16 cellular contexts compared by ENCODE assay signal in genomic region chr5:137700282-137700680, GRCh38. TPM values are rescaled to one million over a fixed set of nuclear protein-coding genes. Genes with fewer than 3 reads are reported as not detected.
DNase-seq lines count a peak whose midpoint lies in the region; ATAC-seq and TF ChIP-seq lines count a peak whose summit lies in the region.
"Had no signal": no experiment of that assay in that cellular context is flagged by ENCODE, and none has a peak within 500 bp of the region (broad histone marks: within the 10 kb centered on the region; RNA-seq: fewer than 3 reads in every experiment).

No MANE protein-coding gene starts in this region.

- no peak overlapping the region for H3K27ac Mint-ChIP-seq in endodermal cell
- peak overlapping the region in 7 of 10 donors; percentile 2 to 79 (median 33) for H3K27ac Mint-ChIP-seq in naive thymus-derived CD8-positive, alpha-beta T cell
- H3K27ac Mint-ChIP-seq: B cell had no signal

- H3K27ac ChIP-seq in endodermal cell (ENCODE audit: low read depth, low read length), result no peak overlapping the region

- peaks cover 7% of the 10 kb centered on the region for H3K36me3 Mint-ChIP-seq in endodermal cell (ENCODE audit: low read depth)
- H3K36me3 Mint-ChIP-seq in naive thymus-derived CD8-positive, alpha-beta T cell, result peaks cover 15 to 47% (median 25%) of the 10 kb centered on the region in 3 donors

- no peaks in the 10 kb centered on the region for H3K27me3 ChIP-seq in endodermal cell (ENCODE audit: control insufficient read depth, insufficient read depth, low read length, poor library complexity, severe bottlenecking)

- no peak overlapping the region for H3K9ac ChIP-seq in endodermal cell (ENCODE audit: extremely low read depth, low read length, poor library complexity, severe bottlenecking)

- DNase-seq in AG09309 (ENCODE audit: low read depth) (peak; percentile 25), EH (ENCODE audit: low read depth) (peak; percentile 3), endodermal cell (peak; percentile 1), NCI-H1092 (lab: John Stamatoyannopoulos, UW) (no peak), NCI-H446 (lab: John Stamatoyannopoulos, UW) (no peak)
- DNase-seq in naive thymus-derived CD8-positive, alpha-beta T cell, result no peak
- DNase-seq: CD8-positive, alpha-beta memory T cell; DND-41; GF-D8; Karpas-422; NCI-H1417 treated with DMSO at 0.1 percent for 48 hours; NCI-H2029; NCI-H524 had no signal

- TF ChIP-seq CTCF in AG09309 (IDR thresholded peaks at IDR 0.05; ENCODE audit: control insufficient read depth, insufficient read depth, low read depth, low read length, missing control alignments) (no peak), endodermal cell (conservative IDR thresholded peaks at IDR 0.05) (no peak)

- WGBS in endodermal cell (ENCODE audit: insufficient coverage in 1 of 2, insufficient read length in 1 of 2), 2 experiments, result 92 to 100% methylated on average over 1 to 3 of the region's 3 CpGs

- H3K4me3 Mint-ChIP-seq in endodermal cell, result no peak overlapping the region
- H3K4me3 Mint-ChIP-seq in naive thymus-derived CD8-positive, alpha-beta T cell, result no peak overlapping the region
- H3K4me3 Mint-ChIP-seq: B cell; CD8-positive, alpha-beta memory T cell had no signal

- H3K4me1 ChIP-seq in endodermal cell (ENCODE audit: control insufficient read depth, insufficient read depth, low read length), result peaks cover 3% of the 10 kb centered on the region

- H3K9me3 Mint-ChIP-seq in endodermal cell, result no peaks in the 10 kb centered on the region
- H3K9me3 Mint-ChIP-seq in naive thymus-derived CD8-positive, alpha-beta T cell, result no peaks in the 10 kb centered on the region
- H3K9me3 Mint-ChIP-seq: CD8-positive, alpha-beta memory T cell had no signal

- POLR2A ChIA-PET in naive thymus-derived CD8-positive, alpha-beta T cell (lab: Charles Lee), result interaction anchor here (8.2 kb wide), 1 partner anchor 38 kb away, joined by 112 read pairs; the partner anchor contains the start of gene KLHL3

- no peaks in the 10 kb centered on the region for H3K9me3 ChIP-seq in endodermal cell (ENCODE audit: control insufficient read depth, low read length)

- H3K27me3 Mint-ChIP-seq in endodermal cell (ENCODE audit: insufficient read depth), result no peaks in the 10 kb centered on the region
- H3K27me3 Mint-ChIP-seq in naive thymus-derived CD8-positive, alpha-beta T cell, result no peaks in the 10 kb centered on the region
- H3K27me3 Mint-ChIP-seq: B cell; CD8-positive, alpha-beta memory T cell had no signal

- ATAC-seq in naive thymus-derived CD8-positive, alpha-beta T cell, result no peak
- no peak for ATAC-seq in GM21529 (IDR thresholded peaks at IDR 0.05; ENCODE audit: unreplicated experiment)
- ATAC-seq: HepG2 had no signal

- no peak overlapping the region for H3K4me3 ChIP-seq in AG09309 (ENCODE audit: control insufficient read depth, low read depth, low read length)
- no peak overlapping the region for H3K4me3 ChIP-seq in endodermal cell (ENCODE audit: low read length)

- no peaks in the 10 kb centered on the region for H3K36me3 ChIP-seq in endodermal cell (ENCODE audit: control insufficient read depth, insufficient read depth, low read length)

- H3K4me1 Mint-ChIP-seq in endodermal cell, result peaks cover 10% of the 10 kb centered on the region
- H3K4me1 Mint-ChIP-seq in naive thymus-derived CD8-positive, alpha-beta T cell, result peaks cover 30 to 50% (median 40%) of the 10 kb centered on the region in 4 donors

RNA-seq across cellular contexts. Expression of gene KLHL3, which starts 35.6 kb away (rescaled TPM):
- 10 to 100 TPM; 17.5 to 19.4 TPM for total RNA-seq in endodermal cell
- 5.6 TPM for polyA plus RNA-seq in endodermal cell (2013, experiment 1 of 2)
- polyA plus RNA-seq in endodermal cell (2013, experiment 2 of 2), result 5.9 TPM
- 10 to 100 TPM; 36.2 to 37.2 TPM for total RNA-seq in naive thymus-derived CD8-positive, alpha-beta T cell
- 1 to 10 TPM; 2.7 to 8.1 (median 4.5) TPM for polyA plus RNA-seq in naive thymus-derived CD8-positive, alpha-beta T cell

RNA-seq across cellular contexts. Expression of gene HNRNPA0, which starts 53.9 kb away (rescaled TPM):
- total RNA-seq in endodermal cell, result 10 to 100 TPM; 50.7 to 61.0 TPM
- polyA plus RNA-seq in endodermal cell (2013, experiment 1 of 2), result 75.5 TPM
- polyA plus RNA-seq in endodermal cell (2013, experiment 2 of 2), result 72.9 TPM
- 10 to 100 TPM; 34.0 to 34.6 TPM for total RNA-seq in naive thymus-derived CD8-positive, alpha-beta T cell
- 10 to 100 TPM; 16.1 to 17.9 (median 16.5) TPM for polyA plus RNA-seq in naive thymus-derived CD8-positive, alpha-beta T cell

Comparison
In these comparisons a context has a peak if more than half of its experiments do, and no peak if none do; other contexts are left out.
1. DNase-seq: peak in AG09309 (single experiment), EH (single experiment) and endodermal cell (single experiment); none in naive thymus-derived CD8-positive, alpha-beta T cell (0 of 10), NCI-H1092 (single experiment) and NCI-H446 (0 of 2).